8 cellular contexts compared by ENCODE assay signal in genomic region chr10:42638053-42638820, GRCh38. TPM values are rescaled to one million over a fixed set of nuclear protein-coding genes. Genes with fewer than 3 reads are reported as not detected.
DNase-seq lines count a peak whose midpoint lies in the region; ATAC-seq and TF ChIP-seq lines count a peak whose summit lies in the region.

ZNF33B (minus strand) TSS chr10:42638570; CDS start chr10:42636928, 1,642 bp downstream.

- peak within 1 kb of the TSS; percentile 78 for H3K9ac ChIP-seq in fibroblast of lung (ENCODE audit: insufficient read depth, low read length)

- no peaks in the 10 kb centered on the region for H4K20me1 ChIP-seq in fibroblast of lung (ENCODE audit: control insufficient read depth, extremely low read depth, insufficient read depth, low read length)

- peak within 1 kb of the TSS; percentile 98 for H3K27ac Mint-ChIP-seq in activated T-helper 1 cell treated with anti-CD3 and anti-CD28 coated beads, Interleukin-12 subunit alpha, Interleukin-12 subunit beta, Interleukin-2, Interleukin-4 antibody, amounts not matched to agents 30 ng/mL and 10 ng/mL and 1 ng/mL, durations not matched to agents 14 hours and 24 hours and 36 hours
- peak within 1 kb of the TSS; percentile 95 to 99 (median 97) for H3K27ac Mint-ChIP-seq in naive thymus-derived CD4-positive, alpha-beta T cell
- peak within 1 kb of the TSS; percentile 99 for H3K27ac Mint-ChIP-seq in stimulated activated memory B cell treated with anti-CD40 and anti-IgM and Interleukin-4, amounts not matched to agents 10 μg/mL and 1 μg/mL and 100 μg/mL, for 72 hours

- peaks cover 15% of the 10 kb centered on the region for H3K36me3 Mint-ChIP-seq in activated T-helper 1 cell treated with anti-CD3 and anti-CD28 coated beads, Interleukin-12 subunit alpha, Interleukin-12 subunit beta, Interleukin-2, Interleukin-4 antibody, amounts not matched to agents 30 ng/mL and 10 ng/mL and 1 ng/mL, durations not matched to agents 14 hours and 24 hours and 36 hours (ENCODE audit: low read depth)
- peaks cover 1 to 23% (median 17%) of the 10 kb centered on the region in 5 donors for H3K36me3 Mint-ChIP-seq in naive thymus-derived CD4-positive, alpha-beta T cell
- H3K36me3 Mint-ChIP-seq in stimulated activated memory B cell treated with anti-CD40 and anti-IgM and Interleukin-4, amounts not matched to agents 10 μg/mL and 1 μg/mL and 100 μg/mL, for 72 hours: peaks cover 20% of the 10 kb centered on the region

- intact Hi-C loops in activated T-helper 1 cell treated with anti-CD3 and anti-CD28 coated beads, Interleukin-12 subunit alpha, Interleukin-12 subunit beta, Interleukin-2, Interleukin-4 antibody, amounts not matched to agents 30 ng/mL and 10 ng/mL and 1 ng/mL, durations not matched to agents 14 hours and 24 hours and 36 hours (cut with micrococcal nuclease): loop anchor here (1.0 to 10.0 kb wide), 10 partner anchors 86 to 1179 kb away; partner anchors contain the start of gene BMS1
- intact Hi-C loops in naive thymus-derived CD4-positive, alpha-beta T cell (cut with micrococcal nuclease): loop anchor here (1.0 to 10.0 kb wide), 12 partner anchors 86 to 1010 kb away; partner anchors contain the start of genes BMS1 (in 2 of the 2), CSGALNACT2 (in 2 of the 2), HNRNPF (in 2 of the 2) and ZNF32 (in 2 of the 2)

- H3K27me3 ChIP-seq in fibroblast of lung (ENCODE audit: control insufficient read depth, insufficient read depth, low read length): no peaks in the 10 kb centered on the region
- no peaks in the 10 kb centered on the region for H3K27me3 ChIP-seq in naive thymus-derived CD4-positive, alpha-beta T cell (ENCODE audit: control insufficient read depth in 2 of 2, insufficient read depth in 2 of 2, low read length in 2 of 2)

- peak within 1 kb of the TSS; percentile 76 for H3K4me2 ChIP-seq in fibroblast of lung (ENCODE audit: extremely low read depth, insufficient read depth, low read length)

- DNase-seq in EH (ENCODE audit: low read depth): peak; percentile 90
- peak; percentile 14 for DNase-seq in GOT3 (lab: John Stamatoyannopoulos, UW)
- DNase-seq in LHCN-M2 (ENCODE audit: low read depth): peak; percentile 84
- peak; percentile 88 for DNase-seq in RPMI7951 (ENCODE audit: low read depth)
- DNase-seq in activated T-helper 1 cell treated with anti-CD3 and anti-CD28 coated beads, Interleukin-12 subunit alpha, Interleukin-12 subunit beta, Interleukin-2, Interleukin-4 antibody, amounts not matched to agents 30 ng/mL and 10 ng/mL and 1 ng/mL, durations not matched to agents 14 hours and 24 hours and 36 hours (ENCODE audit: low spot score): peak; percentile 94
- peak; percentile 89 to 93 for DNase-seq in fibroblast of lung (ENCODE audit: low read depth in 2 of 2)
- DNase-seq in naive thymus-derived CD4-positive, alpha-beta T cell: peak; percentile 84 to 97 (median 94)

- POLR2A ChIA-PET in naive thymus-derived CD4-positive, alpha-beta T cell (lab: Charles Lee): interaction anchor here (0.7 to 2.2 kb wide), 6 partner anchors 10 to 499 kb away, joined by 3 to 16 read pairs (median 4); partner anchors contain the start of genes BMS1 and CSGALNACT2

- H3K4me3 Mint-ChIP-seq in activated T-helper 1 cell treated with anti-CD3 and anti-CD28 coated beads, Interleukin-12 subunit alpha, Interleukin-12 subunit beta, Interleukin-2, Interleukin-4 antibody, amounts not matched to agents 30 ng/mL and 10 ng/mL and 1 ng/mL, durations not matched to agents 14 hours and 24 hours and 36 hours: peak within 1 kb of the TSS; percentile 98
- H3K4me3 Mint-ChIP-seq in naive thymus-derived CD4-positive, alpha-beta T cell: peak within 1 kb of the TSS; percentile 86 to 99 (median 97)
- H3K4me3 Mint-ChIP-seq in stimulated activated memory B cell treated with anti-CD40 and anti-IgM and Interleukin-4, amounts not matched to agents 10 μg/mL and 1 μg/mL and 100 μg/mL, for 72 hours: peak within 1 kb of the TSS; percentile 99

- H3K4me1 ChIP-seq in fibroblast of lung (ENCODE audit: control insufficient read depth, extremely low read depth, insufficient read depth, low read length): no peaks in the 10 kb centered on the region
- H3K4me1 ChIP-seq in naive thymus-derived CD4-positive, alpha-beta T cell (ENCODE audit: control insufficient read depth in 2 of 2, insufficient read depth in 2 of 2, low read length in 2 of 2): peaks cover 6 to 14% of the 10 kb centered on the region in 2 donors

- H3K79me2 ChIP-seq in fibroblast of lung (ENCODE audit: control insufficient read depth, insufficient read depth, low read length): no peaks in the 10 kb centered on the region

- peak within 1 kb of the TSS; percentile 81 to 94 (median 84) for H3K4me3 ChIP-seq in fibroblast of lung (replicated peaks in 1 of 4; ENCODE audit: control extremely low read depth in 1 of 4, insufficient read depth in 1 of 4, low read depth in 3 of 4, low read length in 4 of 4)
- peak within 1 kb of the TSS; percentile 98 for H3K4me3 ChIP-seq in naive thymus-derived CD4-positive, alpha-beta T cell (ENCODE audit: low read length)

- H3K4me1 Mint-ChIP-seq in activated T-helper 1 cell treated with anti-CD3 and anti-CD28 coated beads, Interleukin-12 subunit alpha, Interleukin-12 subunit beta, Interleukin-2, Interleukin-4 antibody, amounts not matched to agents 30 ng/mL and 10 ng/mL and 1 ng/mL, durations not matched to agents 14 hours and 24 hours and 36 hours (ENCODE audit: low read depth): peaks cover 21% of the 10 kb centered on the region
- H3K4me1 Mint-ChIP-seq in naive thymus-derived CD4-positive, alpha-beta T cell: peaks cover 29 to 62% (median 45%) of the 10 kb centered on the region in 7 donors
- H3K4me1 Mint-ChIP-seq in stimulated activated memory B cell treated with anti-CD40 and anti-IgM and Interleukin-4, amounts not matched to agents 10 μg/mL and 1 μg/mL and 100 μg/mL, for 72 hours: peaks cover 36% of the 10 kb centered on the region

- peak within 1 kb of the TSS; percentile 81 for H3K27ac ChIP-seq in fibroblast of lung (ENCODE audit: insufficient read depth, low read length)
- H3K27ac ChIP-seq in naive thymus-derived CD4-positive, alpha-beta T cell (ENCODE audit: low read depth, low read length): peak within 1 kb of the TSS; percentile 84

- H3K9me3 Mint-ChIP-seq in activated T-helper 1 cell treated with anti-CD3 and anti-CD28 coated beads, Interleukin-12 subunit alpha, Interleukin-12 subunit beta, Interleukin-2, Interleukin-4 antibody, amounts not matched to agents 30 ng/mL and 10 ng/mL and 1 ng/mL, durations not matched to agents 14 hours and 24 hours and 36 hours: no peaks in the 10 kb centered on the region
- no peaks in the 10 kb centered on the region for H3K9me3 Mint-ChIP-seq in naive thymus-derived CD4-positive, alpha-beta T cell
- H3K9me3 Mint-ChIP-seq in stimulated activated memory B cell treated with anti-CD40 and anti-IgM and Interleukin-4, amounts not matched to agents 10 μg/mL and 1 μg/mL and 100 μg/mL, for 72 hours: no peaks in the 10 kb centered on the region

- peaks cover 1% of the 10 kb centered on the region for H3K27me3 Mint-ChIP-seq in activated T-helper 1 cell treated with anti-CD3 and anti-CD28 coated beads, Interleukin-12 subunit alpha, Interleukin-12 subunit beta, Interleukin-2, Interleukin-4 antibody, amounts not matched to agents 30 ng/mL and 10 ng/mL and 1 ng/mL, durations not matched to agents 14 hours and 24 hours and 36 hours (ENCODE audit: insufficient read depth)
- no peaks in the 10 kb centered on the region for H3K27me3 Mint-ChIP-seq in naive thymus-derived CD4-positive, alpha-beta T cell
- no peaks in the 10 kb centered on the region for H3K27me3 Mint-ChIP-seq in stimulated activated memory B cell treated with anti-CD40 and anti-IgM and Interleukin-4, amounts not matched to agents 10 μg/mL and 1 μg/mL and 100 μg/mL, for 72 hours

- TF ChIP-seq CTCF in fibroblast of lung (conservative IDR thresholded peaks at IDR 0.05 in 1 of 2, IDR thresholded peaks at IDR 0.05 in 1 of 2; ENCODE audit: low read depth in 1 of 2, low read length in 2 of 2): no peak

- peak; percentile 96 for ATAC-seq in naive thymus-derived CD4-positive, alpha-beta T cell
- peak; percentile 99 for ATAC-seq in stimulated activated memory B cell treated with anti-CD40 and anti-IgM and Interleukin-4, amounts not matched to agents 10 μg/mL and 1 μg/mL and 100 μg/mL, for 72 hours

- H3K9me3 ChIP-seq in fibroblast of lung (ENCODE audit: control insufficient read depth, insufficient read depth, low read depth, low read length): no peaks in the 10 kb centered on the region
- no peaks in the 10 kb centered on the region for H3K9me3 ChIP-seq in naive thymus-derived CD4-positive, alpha-beta T cell (ENCODE audit: control insufficient read depth in 2 of 3, low read length in 3 of 3)

- CTCF ChIA-PET in naive thymus-derived CD4-positive, alpha-beta T cell (lab: Charles Lee): no interaction called here

- no peaks in the 10 kb centered on the region for H3K36me3 ChIP-seq in fibroblast of lung (ENCODE audit: control insufficient read depth, insufficient read depth, low read length)
- peaks cover 0 to 10% (median 0%) of the 10 kb centered on the region in 3 experiments for H3K36me3 ChIP-seq in naive thymus-derived CD4-positive, alpha-beta T cell (ENCODE audit: control insufficient read depth in 2 of 3, insufficient read depth in 3 of 3, low read length in 3 of 3)

- H2AFZ ChIP-seq in fibroblast of lung (ENCODE audit: low read length): peak within 1 kb of the TSS; percentile 99

RNA-seq across cellular contexts. Expression of gene ZNF33B, which starts in this region (rescaled TPM):
- total RNA-seq in LHCN-M2 (2014; rRNA removed) (3.5 and 3.7 TPM in 2 replicates), fibroblast of lung (7.8 and 10.0 TPM in 2 replicates)
- 1.2 TPM for polyA plus RNA-seq in LHCN-M2 (2012)
- 4.8 and 9.1 TPM in 2 replicates for total RNA-seq in RPMI7951 (2014; rRNA removed; shearing (Covaris generic))
- 7.6 and 7.9 TPM in 2 replicates for total RNA-seq in activated T-helper 1 cell treated with anti-CD3 and anti-CD28 coated beads, Interleukin-12 subunit alpha, Interleukin-12 subunit beta, Interleukin-2, Interleukin-4 antibody, amounts not matched to agents 30 ng/mL and 10 ng/mL and 1 ng/mL, durations not matched to agents 14 hours and 24 hours and 36 hours
- polyA plus RNA-seq in fibroblast of lung: 3.2 and 7.5 TPM in 2 replicates
- polyA plus RNA-seq in fibroblast of lung (2012): 2.0 and 6.1 TPM in 2 replicates
- polyA minus RNA-seq in fibroblast of lung (ENCODE audit: low replicate concordance): 9.7 TPM in 1 of 2 replicates, not detected in the other
- total RNA-seq in naive thymus-derived CD4-positive, alpha-beta T cell: 10 to 100 TPM; 26.3 to 77.1 (median 34.8) TPM
- 10 to 100 TPM; 15.6 to 19.9 TPM for polyA plus RNA-seq in naive thymus-derived CD4-positive, alpha-beta T cell

Comparison
In these comparisons a context has a peak if more than half of its experiments do, and no peak if none do; other contexts are left out.
1. Peak in every context shown above with its lines: DNase-seq, ATAC-seq, H3K4me3 ChIP-seq and H3K27ac ChIP-seq.
2. DNase-seq: peak in every context shown above with its lines; median percentile 94 in activated T-helper 1 cell treated with anti-CD3 and anti-CD28 coated beads, Interleukin-12 subunit alpha, Interleukin-12 subunit beta, Interleukin-2, Interleukin-4 antibody, amounts not matched to agents 30 ng/mL and 10 ng/mL and 1 ng/mL, durations not matched to agents 14 hours and 24 hours and 36 hours; 94 in naive thymus-derived CD4-positive, alpha-beta T cell; 91 in fibroblast of lung; 90 in EH; 88 in RPMI7951; 84 in LHCN-M2; 14 in GOT3.